Comparison of ENCODE assay signal across 9 cellular contexts in genomic region chr19:6412111-6412999, GRCh38. TPM values are rescaled to one million over a fixed set of nuclear protein-coding genes. Genes with fewer than 3 reads are reported as not detected.
DNase-seq lines count a peak whose midpoint lies in the region; ATAC-seq, FAIRE-seq and TF ChIP-seq lines count a peak whose summit lies in the region.
"Had no signal": no experiment of that assay in that cellular context is flagged by ENCODE, and none has a peak within 500 bp of the region (broad histone marks: within the 10 kb centered on the region; RNA-seq: fewer than 3 reads in every experiment).

No MANE protein-coding gene starts in this region.

- intact Hi-C loops in CD4-positive, alpha-beta T cell (cut with DNase I, micrococcal nuclease): no loop called here
- intact Hi-C loops in HCT116 (cut with micrococcal nuclease) (no loop called here), endothelial cell of umbilical vein (cut with micrococcal nuclease) (no loop called here)

- H3K9me1 ChIP-seq in endothelial cell of umbilical vein (replicated peaks; ENCODE audit: control insufficient read depth, extremely low read depth, insufficient read depth, low read length): no peaks in the 10 kb centered on the region

- CTCF ChIA-PET in CD4-positive, alpha-beta T cell (lab: Charles Lee): interaction anchor here (0.5 to 1.1 kb wide), 3 partner anchors 50 to 194 kb away, joined by 3 to 4 read pairs (median 3); no protein-coding TSS in a partner anchor
- CTCF ChIA-PET in HCT116 (lab: Charles Lee) (no interaction called here), endothelial cell of umbilical vein (lab: Charles Lee) (interaction anchor here (1.0 kb wide), 1 partner anchor 13 kb away, joined by 5 read pairs; the partner anchor contains the start of gene KHSRP)

- H3K79me2 ChIP-seq in HCT116 (ENCODE audit: insufficient read depth, low read length): peaks cover 10% of the 10 kb centered on the region; the same call in 1 of the 2 replicates
- no peaks in the 10 kb centered on the region for H3K79me2 ChIP-seq in endothelial cell of umbilical vein (ENCODE audit: control insufficient read depth, insufficient read depth, low read length)
- peaks cover 3% of the 10 kb centered on the region for H3K79me2 ChIP-seq in osteoblast (ENCODE audit: insufficient read depth, low read length)

- no peak for FAIRE-seq in endothelial cell of umbilical vein (lab: Jason Lieb, UNC)

- H3K9ac ChIP-seq in HCT116 (ENCODE audit: low read length) (no peak overlapping the region), endothelial cell of umbilical vein (replicated peaks; ENCODE audit: extremely low read depth, insufficient read depth, low read length) (no peak overlapping the region)

- H3K36me3 ChIP-seq in HCT116 (ENCODE audit: control insufficient read depth in 1 of 2, insufficient read depth in 2 of 2, low read length in 2 of 2) (peaks cover 23 to 30% of the 10 kb centered on the region in 2 experiments), endothelial cell of umbilical vein (ENCODE audit: control insufficient read depth in 2 of 2, extremely low read depth in 1 of 2, insufficient read depth in 2 of 2, low read length in 2 of 2) (peaks cover 12 to 26% of the 10 kb centered on the region in 2 experiments), osteoblast (ENCODE audit: insufficient read depth, low read length) (peaks cover 29% of the 10 kb centered on the region)

- H3K9me3 Mint-ChIP-seq in CD4-positive, alpha-beta T cell: no peaks in the 10 kb centered on the region
- H3K9me3 Mint-ChIP-seq: IgD-negative memory B cell had no signal

- TF ChIP-seq POLR2A in HCT116 (IDR thresholded peaks at IDR 0.05; ENCODE audit: borderline replicate concordance, extremely low read depth, insufficient read depth, insufficient read length) (no peak), endothelial cell of umbilical vein (IDR thresholded peaks at IDR 0.05; ENCODE audit: low read depth, low read length) (peak; percentile 14)

- no peaks in the 10 kb centered on the region for H3K27me3 Mint-ChIP-seq in CD4-positive, alpha-beta T cell
- H3K27me3 Mint-ChIP-seq: IgD-negative memory B cell had no signal

- H3K4me2 ChIP-seq in HCT116 (ENCODE audit: low read length): no peak overlapping the region
- no peak overlapping the region for H3K4me2 ChIP-seq in endothelial cell of umbilical vein (ENCODE audit: insufficient read depth, low read length)
- H3K4me2 ChIP-seq in osteoblast (ENCODE audit: insufficient read depth, low read length): no peak overlapping the region

- H3K27ac Mint-ChIP-seq in CD4-positive, alpha-beta T cell: no peak overlapping the region
- H3K27ac Mint-ChIP-seq: IgD-negative memory B cell had no signal

- peak; percentile 30 to 60 (median 41) for DNase-seq in CD4-positive, alpha-beta T cell
- DNase-seq in HCT116 (ENCODE audit: low read depth, low spot score): peak; percentile 31
- peak; percentile 54 for DNase-seq in activated CD4-positive, CD25-positive, alpha-beta regulatory T cell treated with anti-CD3 and anti-CD28 coated beads, Interleukin-2, amount 50 U/mL, for 72 hours
- no peak for DNase-seq in endothelial cell of umbilical vein (ENCODE audit: low read depth, low spot score)
- peak; percentile 88 for DNase-seq in osteoblast (ENCODE audit: insufficient read length, low spot score, missing footprints)
- DNase-seq in CD1c-positive myeloid dendritic cell (ENCODE audit: extremely low spot score): no peak
- DNase-seq in COLO829 (ENCODE audit: low spot score): no peak

- no peaks in the 10 kb centered on the region for H4K20me1 ChIP-seq in HCT116 (ENCODE audit: insufficient read depth)
- H4K20me1 ChIP-seq in endothelial cell of umbilical vein (replicated peaks; ENCODE audit: control insufficient read depth, extremely low read depth, insufficient read depth, low read length): no peaks in the 10 kb centered on the region
- H4K20me1 ChIP-seq in osteoblast (ENCODE audit: insufficient read depth, low read length): peaks cover 2% of the 10 kb centered on the region

- ATAC-seq in CD4-positive, alpha-beta T cell (ENCODE audit: poor library complexity): peak; percentile 80
- ATAC-seq in HCT116 (peak; percentile 91), GM21381 (IDR thresholded peaks at IDR 0.05; ENCODE audit: unreplicated experiment) (no peak)

- TF ChIP-seq CTCF in CD4-positive, alpha-beta T cell (IDR thresholded peaks at IDR 0.05): peak; percentile 61
- TF ChIP-seq CTCF in HCT116 (IDR thresholded peaks at IDR 0.05 in 2 of 3, conservative IDR thresholded peaks at IDR 0.05 in 1 of 3; ENCODE audit: borderline replicate concordance in 1 of 3, insufficient read depth in 1 of 3, low read depth in 2 of 3, low read length in 2 of 3) (peak; percentile 48 to 95 (median 87); a peak in 5 of 6 replicates), endothelial cell of umbilical vein (IDR thresholded peaks at IDR 0.05; ENCODE audit: extremely low read depth in 1 of 2, insufficient read depth in 1 of 2, low read depth in 1 of 2, low read length in 2 of 2) (peak; percentile 49 to 72), osteoblast (IDR thresholded peaks at IDR 0.05; ENCODE audit: extremely low read depth, low read depth, low read length) (peak; percentile 51)

- no peaks in the 10 kb centered on the region for H3K4me1 Mint-ChIP-seq in CD4-positive, alpha-beta T cell (ENCODE audit: low read depth)
- H3K4me1 Mint-ChIP-seq: IgD-negative memory B cell had no signal

- H3K27me3 ChIP-seq in CD4-positive, alpha-beta T cell (ENCODE audit: control insufficient read depth, insufficient read depth, low read length): no peaks in the 10 kb centered on the region
- H3K27me3 ChIP-seq in HCT116 (ENCODE audit: insufficient read depth, low read length): no peaks in the 10 kb centered on the region
- H3K27me3 ChIP-seq in endothelial cell of umbilical vein (ENCODE audit: control insufficient read depth in 2 of 2, insufficient read depth in 2 of 2, low read length in 2 of 2): no peaks in the 10 kb centered on the region
- no peaks in the 10 kb centered on the region for H3K27me3 ChIP-seq in osteoblast (ENCODE audit: insufficient read depth, low read length)

- POLR2A ChIA-PET in CD4-positive, alpha-beta T cell (lab: Charles Lee): interaction anchor here (0.8 kb wide), 1 partner anchor 12 kb away, joined by 4 read pairs; the partner anchor contains the start of gene KHSRP
- POLR2A ChIA-PET in HCT116 (lab: Charles Lee) (no interaction called here), endothelial cell of umbilical vein (lab: Charles Lee) (no interaction called here)

- RAD21 ChIA-PET in HCT116 (lab: Charles Lee; ENCODE audit: low non-redundant PET in 1 of 2, low total read pairs in 2 of 2, uncharacterized antibody in 2 of 2, unreplicated experiment in 2 of 2): no interaction called here

- BruUV-seq in HCT116 (replicated peaks; lab: Mats Ljungman, UMichigan) (no TSS peak), endothelial cell of umbilical vein (replicated peaks; lab: Mats Ljungman, UMichigan) (no TSS peak)

- H2AFZ ChIP-seq in HCT116 (ENCODE audit: low read depth, low read length, poor library complexity, severe bottlenecking): no peak overlapping the region
- no peak overlapping the region for H2AFZ ChIP-seq in endothelial cell of umbilical vein (ENCODE audit: low read depth, low read length)
- no peak overlapping the region for H2AFZ ChIP-seq in osteoblast (ENCODE audit: low read length)

- no peaks in the 10 kb centered on the region for H3K9me3 ChIP-seq in CD4-positive, alpha-beta T cell (ENCODE audit: control insufficient read depth, low read length)
- H3K9me3 ChIP-seq in HCT116 (ENCODE audit: control insufficient read depth in 1 of 2, insufficient read depth in 1 of 2, low read depth in 1 of 2, low read length in 2 of 2) (no peaks in the 10 kb centered on the region), endothelial cell of umbilical vein (replicated peaks; ENCODE audit: control insufficient read depth, insufficient read depth, low read length) (no peaks in the 10 kb centered on the region), osteoblast (ENCODE audit: low read depth, low read length) (no peaks in the 10 kb centered on the region)

- H3K4me3 ChIP-seq in HCT116 (replicated peaks in 1 of 2; ENCODE audit: low read depth in 1 of 2, low read length in 2 of 2) (no peak overlapping the region), endothelial cell of umbilical vein (replicated peaks in 1 of 3; ENCODE audit: insufficient read depth in 1 of 3, low read depth in 1 of 3, low read length in 3 of 3) (no peak overlapping the region), osteoblast (ENCODE audit: insufficient read depth, low read length) (no peak overlapping the region)

- no peaks in the 10 kb centered on the region for H3K9me2 ChIP-seq in HCT116 (ENCODE audit: insufficient read depth)

- dilution Hi-C loops in endothelial cell of umbilical vein (cut with MboI; ENCODE audit: extremely low pct_ligation_motif_present, low sequenced_read_pairs): no loop called here

- H3K4me1 ChIP-seq in HCT116 (ENCODE audit: control insufficient read depth in 1 of 2, insufficient read depth in 2 of 2, low read length in 2 of 2) (no peaks in the 10 kb centered on the region), endothelial cell of umbilical vein (ENCODE audit: control insufficient read depth, extremely low read depth, insufficient read depth, low read length) (no peaks in the 10 kb centered on the region), osteoblast (ENCODE audit: insufficient read depth, low read length) (no peaks in the 10 kb centered on the region)

- no peak overlapping the region for H3K27ac ChIP-seq in CD4-positive, alpha-beta T cell (ENCODE audit: low read depth, low read length)
- no peak overlapping the region for H3K27ac ChIP-seq in HCT116 (ENCODE audit: low read depth, low read length)
- no peak overlapping the region for H3K27ac ChIP-seq in endothelial cell of umbilical vein (ENCODE audit: insufficient read depth, low read depth, low read length)
- no peak overlapping the region for H3K27ac ChIP-seq in osteoblast (ENCODE audit: low read depth, low read length)

- peak; percentile 57 for TF ChIP-seq RAD21 in HCT116 (IDR thresholded peaks at IDR 0.05; ENCODE audit: low read depth)

- no peak overlapping the region for H3K4me3 Mint-ChIP-seq in CD4-positive, alpha-beta T cell
- H3K4me3 Mint-ChIP-seq: IgD-negative memory B cell had no signal

- H3K36me3 Mint-ChIP-seq in CD4-positive, alpha-beta T cell (ENCODE audit: low read depth): peaks cover 37% of the 10 kb centered on the region
- H3K36me3 Mint-ChIP-seq: IgD-negative memory B cell had no signal

RNA-seq across cellular contexts. Expression of gene KHSRP, which starts 12.3 kb away (rescaled TPM):
- total RNA-seq in CD4-positive, alpha-beta T cell: 100 to 1,000 TPM; 128 to 143 TPM
- total RNA-seq in HCT116 (2021; ENCODE audit: unreplicated experiment) (553 TPM), endothelial cell of umbilical vein (367 and 372 TPM in 2 replicates), osteoblast (89.9 and 90.5 TPM in 2 replicates)
- 341 and 370 TPM in 2 replicates for polyA plus RNA-seq in HCT116 (2012)
- 98.0 and 98.3 TPM in 2 replicates for polyA plus RNA-seq in endothelial cell of umbilical vein
- polyA plus RNA-seq in endothelial cell of umbilical vein (2011; cell fraction: cytosol; rRNA removed): 107 and 116 TPM in 2 replicates
- polyA plus RNA-seq in endothelial cell of umbilical vein (2011; cell fraction: nucleus; rRNA removed): 117 and 120 TPM in 2 replicates
- 234 and 257 TPM in 2 replicates for polyA plus RNA-seq in endothelial cell of umbilical vein (2012)
- 148 and 162 TPM in 2 replicates for polyA minus RNA-seq in endothelial cell of umbilical vein
- 114 TPM for polyA minus RNA-seq in endothelial cell of umbilical vein (2011; cell fraction: cytosol; rRNA and poly(A)+ RNA removed)
- 60.1 and 76.9 TPM in 2 replicates for polyA minus RNA-seq in endothelial cell of umbilical vein (2011; cell fraction: nucleus; rRNA and poly(A)+ RNA removed)

RNA-seq across cellular contexts. Expression of gene GTF2F1, which starts 19.4 kb away (rescaled TPM):
- 10 to 100 TPM; 56.1 to 61.1 TPM for total RNA-seq in CD4-positive, alpha-beta T cell
- total RNA-seq in HCT116 (2021; ENCODE audit: unreplicated experiment) (82.0 TPM), endothelial cell of umbilical vein (56.4 and 58.2 TPM in 2 replicates), osteoblast (47.1 and 48.1 TPM in 2 replicates)
- 84.2 and 85.5 TPM in 2 replicates for polyA plus RNA-seq in HCT116 (2012)
- polyA plus RNA-seq in endothelial cell of umbilical vein: 37.7 and 44.8 TPM in 2 replicates
- 60.8 and 67.1 TPM in 2 replicates for polyA plus RNA-seq in endothelial cell of umbilical vein (2011; cell fraction: cytosol; rRNA removed)
- 43.0 and 45.9 TPM in 2 replicates for polyA plus RNA-seq in endothelial cell of umbilical vein (2011; cell fraction: nucleus; rRNA removed)
- polyA plus RNA-seq in endothelial cell of umbilical vein (2012): 56.0 and 87.8 TPM in 2 replicates
- polyA minus RNA-seq in endothelial cell of umbilical vein: 34.0 and 39.6 TPM in 2 replicates
- 26.4 TPM for polyA minus RNA-seq in endothelial cell of umbilical vein (2011; cell fraction: cytosol; rRNA and poly(A)+ RNA removed)
- polyA minus RNA-seq in endothelial cell of umbilical vein (2011; cell fraction: nucleus; rRNA and poly(A)+ RNA removed): 7.5 and 12.8 TPM in 2 replicates

RNA-seq across cellular contexts. Expression of gene SLC25A41, which starts 21.2 kb away (rescaled TPM):
- total RNA-seq in CD4-positive, alpha-beta T cell: under 1 TPM; 0.30 to 0.50 TPM
- 0.93 TPM for total RNA-seq in HCT116 (2021; ENCODE audit: unreplicated experiment)
- polyA plus RNA-seq in HCT116 (2012): 1.00 and 1.4 TPM in 2 replicates
- 0.39 TPM in 1 of 2 replicates, not detected in the other for total RNA-seq in endothelial cell of umbilical vein
- 0.06 and 0.21 TPM in 2 replicates for polyA plus RNA-seq in endothelial cell of umbilical vein
- 0.08 and 0.18 TPM in 2 replicates for polyA plus RNA-seq in endothelial cell of umbilical vein (2011; cell fraction: cytosol; rRNA removed)
- polyA plus RNA-seq in endothelial cell of umbilical vein (2011; cell fraction: nucleus; rRNA removed): 0.25 and 0.28 TPM in 2 replicates
- polyA plus RNA-seq in endothelial cell of umbilical vein (2012): not detected in 2 replicates
- polyA minus RNA-seq in endothelial cell of umbilical vein: not detected in 2 replicates
- polyA minus RNA-seq in endothelial cell of umbilical vein (2011; cell fraction: cytosol; rRNA and poly(A)+ RNA removed): not detected
- not detected in 2 replicates for polyA minus RNA-seq in endothelial cell of umbilical vein (2011; cell fraction: nucleus; rRNA and poly(A)+ RNA removed)
- total RNA-seq in osteoblast: not detected in 2 replicates
- polyA plus RNA-seq: IgD-negative memory B cell had no signal

RNA-seq across cellular contexts. Expression of gene PSPN, which starts 36.6 kb away (rescaled TPM):
- under 1 TPM; 0.81 to 0.85 TPM for total RNA-seq in CD4-positive, alpha-beta T cell
- total RNA-seq in HCT116 (2021; ENCODE audit: unreplicated experiment) (3.4 TPM), endothelial cell of umbilical vein (1.0 and 1.2 TPM in 2 replicates), osteoblast (1.1 and 1.2 TPM in 2 replicates)
- polyA plus RNA-seq in HCT116 (2012): 1.3 TPM in 2 replicates
- 0.73 and 0.84 TPM in 2 replicates for polyA plus RNA-seq in endothelial cell of umbilical vein
- 0.49 and 0.69 TPM in 2 replicates for polyA plus RNA-seq in endothelial cell of umbilical vein (2011; cell fraction: cytosol; rRNA removed)
- polyA plus RNA-seq in endothelial cell of umbilical vein (2011; cell fraction: nucleus; rRNA removed): 0.66 and 0.77 TPM in 2 replicates
- polyA plus RNA-seq in endothelial cell of umbilical vein (2012): 0.64 and 1.2 TPM in 2 replicates
- polyA minus RNA-seq in endothelial cell of umbilical vein: 0.83 and 0.96 TPM in 2 replicates
- polyA minus RNA-seq in endothelial cell of umbilical vein (2011; cell fraction: cytosol; rRNA and poly(A)+ RNA removed): 1.8 TPM
- polyA minus RNA-seq in endothelial cell of umbilical vein (2011; cell fraction: nucleus; rRNA and poly(A)+ RNA removed): 0.53 and 0.58 TPM in 2 replicates

RNA-seq across cellular contexts. Expression of gene ALKBH7, which starts 39.8 kb away (rescaled TPM):
- 10 to 100 TPM; 75.3 to 78.7 TPM for total RNA-seq in CD4-positive, alpha-beta T cell
- total RNA-seq in HCT116 (2021; ENCODE audit: unreplicated experiment) (57.1 TPM), endothelial cell of umbilical vein (48.8 and 50.4 TPM in 2 replicates), osteoblast (48.9 and 52.1 TPM in 2 replicates)
- polyA plus RNA-seq in HCT116 (2012): 37.7 and 39.8 TPM in 2 replicates
- 59.4 and 83.2 TPM in 2 replicates for polyA plus RNA-seq in endothelial cell of umbilical vein
- polyA plus RNA-seq in endothelial cell of umbilical vein (2011; cell fraction: cytosol; rRNA removed): 24.1 and 31.5 TPM in 2 replicates
- 8.1 and 13.2 TPM in 2 replicates for polyA plus RNA-seq in endothelial cell of umbilical vein (2011; cell fraction: nucleus; rRNA removed)
- 13.4 and 33.2 TPM in 2 replicates for polyA plus RNA-seq in endothelial cell of umbilical vein (2012)
- polyA minus RNA-seq in endothelial cell of umbilical vein: 7.2 and 9.6 TPM in 2 replicates
- polyA minus RNA-seq in endothelial cell of umbilical vein (2011; cell fraction: cytosol; rRNA and poly(A)+ RNA removed): 11.7 TPM
- polyA minus RNA-seq in endothelial cell of umbilical vein (2011; cell fraction: nucleus; rRNA and poly(A)+ RNA removed): 1.5 and 4.6 TPM in 2 replicates

Comparison
In these comparisons a context has a peak if more than half of its experiments do, and no peak if none do; other contexts are left out.
1. DNase-seq: peak in CD4-positive, alpha-beta T cell (10 of 10), HCT116 (single experiment), activated CD4-positive, CD25-positive, alpha-beta regulatory T cell treated with anti-CD3 and anti-CD28 coated beads, Interleukin-2, amount 50 U/mL, for 72 hours (single experiment) and osteoblast (single experiment); none in endothelial cell of umbilical vein (single experiment), CD1c-positive myeloid dendritic cell (single experiment) and COLO829 (single experiment).
2. Peak in every context shown above with its lines, with median percentiles within 50 percentile points of each other: CTCF ChIP-seq.